In the genomic region with DNA sequence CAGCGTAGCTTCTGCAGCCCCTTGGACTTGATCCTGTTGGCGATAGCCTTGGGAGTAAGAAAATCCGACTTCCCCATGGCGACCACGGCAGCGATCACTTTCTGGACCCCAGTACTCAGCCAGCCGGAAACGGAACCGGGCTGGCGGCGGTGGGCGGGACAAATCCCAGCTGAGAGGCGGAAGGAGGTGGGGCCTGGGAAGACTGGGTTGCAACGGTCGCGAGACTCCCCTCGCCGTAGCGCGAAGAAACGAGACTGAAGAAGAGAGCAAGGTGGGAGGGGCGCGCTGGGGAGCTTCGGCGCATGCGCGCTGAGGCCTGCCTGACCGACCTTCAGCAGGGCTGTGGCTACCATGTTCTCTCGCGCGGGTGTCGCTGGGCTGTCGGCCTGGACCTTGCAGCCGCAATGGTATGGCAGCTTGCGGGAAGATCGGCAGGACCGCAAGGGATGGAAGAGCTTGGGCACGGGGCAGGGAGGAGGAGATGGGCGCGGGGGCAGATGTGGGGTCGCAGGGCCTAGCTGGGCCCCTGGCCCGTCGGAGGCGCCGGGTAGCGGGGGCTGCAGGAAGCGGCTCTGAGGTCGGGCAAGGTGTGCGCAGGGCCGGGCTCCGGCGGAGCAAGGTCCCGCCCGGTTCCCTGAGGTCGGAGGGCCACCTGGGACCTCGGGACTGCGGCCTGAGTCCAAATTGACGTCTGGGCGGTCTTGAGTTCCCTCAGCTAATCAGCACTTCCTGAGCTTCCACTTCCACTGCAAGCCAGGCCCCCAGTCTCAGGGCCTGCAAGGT, we compare ENCODE assay signal across 8 cellular contexts. TPM values are rescaled to one million over a fixed set of nuclear protein-coding genes. Genes with fewer than 3 reads are reported as not detected.
DNase-seq lines count a peak whose midpoint lies in the region; ATAC-seq and TF ChIP-seq lines count a peak whose summit lies in the region.

A gene (plus strand): TSS at position 321 of the 783 bp plus-strand sequence. CDS start 31 bp downstream, at position 352.
A gene with protein sequence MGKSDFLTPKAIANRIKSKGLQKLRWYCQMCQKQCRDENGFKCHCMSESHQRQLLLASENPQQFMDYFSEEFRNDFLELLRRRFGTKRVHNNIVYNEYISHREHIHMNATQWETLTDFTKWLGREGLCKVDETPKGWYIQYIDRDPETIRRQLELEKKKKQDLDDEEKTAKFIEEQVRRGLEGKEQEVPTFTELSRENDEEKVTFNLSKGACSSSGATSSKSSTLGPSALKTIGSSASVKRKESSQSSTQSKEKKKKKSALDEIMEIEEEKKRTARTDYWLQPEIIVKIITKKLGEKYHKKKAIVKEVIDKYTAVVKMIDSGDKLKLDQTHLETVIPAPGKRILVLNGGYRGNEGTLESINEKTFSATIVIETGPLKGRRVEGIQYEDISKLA (minus strand): TSS at position 137 of the 783 bp plus-strand sequence. CDS start 60 bp downstream, at position 77.

- no peaks in the 10 kb centered on the region for H3K36me3 ChIP-seq in kidney epithelial cell (ENCODE audit: control insufficient read depth, insufficient read depth, low read length)

- peak; percentile 99 for DNase-seq in AG20443 (ENCODE audit: low spot score)
- peak; percentile 94 to 95 for DNase-seq in NCI-H446 (lab: John Stamatoyannopoulos, UW)
- DNase-seq in cerebellum (ENCODE audit: low spot score), result peak; percentile 99
- peak; percentile 61 for DNase-seq in kidney epithelial cell (ENCODE audit: low read depth)
- peak; percentile 96 to 98 for DNase-seq in stimulated activated CD4-positive, alpha-beta T cell treated with anti-CD3 and anti-CD28 coated beads, Interleukin-15, amount 100 ng/mL, for 48 hours (ENCODE audit: low read depth in 2 of 2)

- ATAC-seq in GM19035 (IDR thresholded peaks at IDR 0.05; ENCODE audit: unreplicated experiment), result peak; percentile 90
- peak; percentile 96 for ATAC-seq in HG03342 (IDR thresholded peaks at IDR 0.05; ENCODE audit: unreplicated experiment)
- peak; percentile 94 to 95 for ATAC-seq in activated CD4-positive, CD25-positive, alpha-beta regulatory T cell treated with anti-CD3 and anti-CD28 coated beads, Interleukin-2, amount 50 U/mL, for 24 hours

- H3K27me3 ChIP-seq in kidney epithelial cell (ENCODE audit: control insufficient read depth, insufficient read depth, low read length), result no peaks in the 10 kb centered on the region

- TF ChIP-seq CTCF in kidney epithelial cell (IDR thresholded peaks at IDR 0.05; ENCODE audit: insufficient read depth, low read length, poor library complexity, severe bottlenecking), result no peak

- peak within 1 kb of the TSS; percentile 92 for H3K4me3 ChIP-seq in kidney epithelial cell (ENCODE audit: low read depth, low read length)

RNA-seq across cellular contexts. Expression of the first gene that starts in this region (rescaled TPM):
- total RNA-seq in cerebellum, result 166 TPM
- total RNA-seq in kidney epithelial cell, result 230 and 291 TPM in 2 replicates

RNA-seq across cellular contexts. Expression of the second gene that starts in this region (rescaled TPM):
- total RNA-seq in cerebellum, result 11.1 TPM
- 15.3 and 16.9 TPM in 2 replicates for total RNA-seq in kidney epithelial cell

Comparison
In these comparisons a context has a peak if more than half of its experiments do, and no peak if none do; other contexts are left out.
1. Peak in every context shown above with its lines: DNase-seq, ATAC-seq and H3K4me3 ChIP-seq.